ENCODE assay signal across 1 cellular context in the genomic region with DNA sequence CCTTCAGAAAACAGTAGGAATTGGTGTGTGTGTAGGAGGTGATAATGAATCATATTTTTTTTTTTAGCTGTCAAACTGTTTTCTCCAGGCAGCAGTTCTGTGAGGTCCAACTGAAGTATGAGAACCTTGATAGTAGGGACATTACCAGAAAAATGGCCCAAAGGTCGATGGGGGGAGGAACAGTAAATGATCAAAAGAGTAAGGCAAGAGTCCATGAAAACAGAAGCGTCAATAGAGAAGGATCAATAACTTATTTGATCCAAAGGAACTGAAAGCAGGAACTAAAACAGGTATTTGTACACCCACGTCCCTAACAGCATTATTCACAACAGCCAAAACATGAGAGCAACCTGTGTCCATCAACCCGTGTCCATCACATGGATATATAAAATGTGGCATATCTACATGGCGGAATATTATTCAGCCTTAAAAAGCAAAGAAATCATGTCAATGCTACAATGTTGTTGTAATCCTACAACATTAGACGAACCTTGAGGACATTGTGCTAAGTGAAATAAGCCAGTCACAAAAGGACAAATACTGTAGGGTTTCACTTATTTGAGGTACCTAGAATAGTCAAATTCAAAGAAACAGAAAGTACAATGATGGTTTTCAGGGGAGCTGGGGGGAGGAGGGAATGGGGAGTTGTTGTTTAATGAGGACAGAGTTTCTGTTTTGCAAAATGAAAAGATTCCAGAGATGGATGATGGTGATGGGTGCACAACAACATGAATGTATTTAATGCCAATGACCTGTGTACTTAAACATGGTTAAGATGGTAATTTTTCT.
TF ChIP-seq lines count a peak whose summit lies in the region.

No MANE protein-coding gene starts in this region.

TF ChIP-seq in SK-N-SH, 30 proteins besides CTCF, POLR2A, EP300 and RAD21 (continued from another document):
- TF ChIP-seq SIN3A (IDR thresholded peaks at IDR 0.05; ENCODE audit: borderline replicate concordance, low read depth, low read length) (no peak), POLR2AphosphoS5 (IDR thresholded peaks at IDR 0.05; ENCODE audit: low read depth, low read length) (no peak), TAF1 (IDR thresholded peaks at IDR 0.05; ENCODE audit: borderline replicate concordance, low read depth, low read length) (no peak), FOSL2 (IDR thresholded peaks at IDR 0.05; ENCODE audit: borderline replicate concordance, low read depth) (no peak), NRF1 (IDR thresholded peaks at IDR 0.05; ENCODE audit: low read depth, low read length) (no peak)
- TF ChIP-seq, protein P1, sequence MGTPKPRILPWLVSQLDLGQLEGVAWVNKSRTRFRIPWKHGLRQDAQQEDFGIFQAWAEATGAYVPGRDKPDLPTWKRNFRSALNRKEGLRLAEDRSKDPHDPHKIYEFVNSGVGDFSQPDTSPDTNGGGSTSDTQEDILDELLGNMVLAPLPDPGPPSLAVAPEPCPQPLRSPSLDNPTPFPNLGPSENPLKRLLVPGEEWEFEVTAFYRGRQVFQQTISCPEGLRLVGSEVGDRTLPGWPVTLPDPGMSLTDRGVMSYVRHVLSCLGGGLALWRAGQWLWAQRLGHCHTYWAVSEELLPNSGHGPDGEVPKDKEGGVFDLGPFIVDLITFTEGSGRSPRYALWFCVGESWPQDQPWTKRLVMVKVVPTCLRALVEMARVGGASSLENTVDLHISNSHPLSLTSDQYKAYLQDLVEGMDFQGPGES (IDR thresholded peaks at IDR 0.05; ENCODE audit: low read depth, low read length) = no peak
- TF ChIP-seq, protein P2, sequence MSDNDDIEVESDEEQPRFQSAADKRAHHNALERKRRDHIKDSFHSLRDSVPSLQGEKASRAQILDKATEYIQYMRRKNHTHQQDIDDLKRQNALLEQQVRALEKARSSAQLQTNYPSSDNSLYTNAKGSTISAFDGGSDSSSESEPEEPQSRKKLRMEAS (IDR thresholded peaks at IDR 0.05; ENCODE audit: low read depth) = no peak
